ENCODE assay signal across 8 cellular contexts in the genomic region with DNA sequence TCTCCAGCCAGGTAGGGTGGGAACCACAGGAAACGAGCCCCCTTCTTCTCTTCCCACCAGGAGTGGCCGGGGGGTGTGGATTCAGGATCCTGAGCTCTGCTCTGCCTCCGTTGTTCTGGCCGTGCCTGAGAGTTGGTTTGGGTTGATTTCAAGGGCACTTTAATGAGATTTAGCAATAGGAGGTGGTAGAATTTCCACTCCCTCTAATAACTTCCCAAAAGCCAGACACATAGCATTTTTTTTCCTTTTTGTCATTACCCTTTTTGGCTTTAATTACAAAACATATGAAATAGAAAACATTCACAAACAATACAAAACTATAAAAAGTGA. TPM values are rescaled to one million over a fixed set of nuclear protein-coding genes. Genes with fewer than 3 reads are reported as not detected.
DNase-seq lines count a peak whose midpoint lies in the region; ATAC-seq and TF ChIP-seq lines count a peak whose summit lies in the region.
"Not testable (repeated sequence)": the region's sequence is repeated elsewhere in the genome, so short reads cannot be mapped to it uniquely, and the experiment has no call there.

No MANE protein-coding gene starts in this region.

- intact Hi-C loops in activated CD8-positive, alpha-beta T cell treated with anti-CD3 and anti-CD28 coated beads for 36 hours (cut with micrococcal nuclease); left cardiac atrium (cut with DNase I): not testable (repeated sequence)
- intact Hi-C loops in MCF 10A (cut with micrococcal nuclease) = loop anchor here (1.0 kb wide), 1 partner anchor 19 kb away; no protein-coding TSS in a partner anchor

- TF ChIP-seq CTCF in OCI-LY3 (IDR thresholded peaks at IDR 0.05; ENCODE audit: low read depth, low read length); activated CD8-positive, alpha-beta T cell treated with anti-CD3 and anti-CD28 coated beads for 36 hours (IDR thresholded peaks at IDR 0.05); MCF 10A (IDR thresholded peaks at IDR 0.05; ENCODE audit: unreplicated experiment); osteoblast (IDR thresholded peaks at IDR 0.05; ENCODE audit: extremely low read depth, low read depth, low read length); thoracic aorta (IDR thresholded peaks at IDR 0.05): not testable (repeated sequence)

- CTCF ChIA-PET in activated CD8-positive, alpha-beta T cell treated with anti-CD3 and anti-CD28 coated beads for 36 hours (lab: Charles Lee) = interaction anchor here (0.9 to 3.1 kb wide), 2 partner anchors 11 to 13 kb away, joined by 4 to 10 read pairs; no protein-coding TSS in a partner anchor
- CTCF ChIA-PET in MCF 10A (lab: Yijun Ruan, JAX) = interaction anchor here (2.8 kb wide), 1 partner anchor 225 kb away, joined by 13 read pairs; no protein-coding TSS in a partner anchor

- H2AFZ ChIP-seq in OCI-LY3 (ENCODE audit: low read depth, low read length) = not testable (repeated sequence)
- peak overlapping the region; percentile 58 for H2AFZ ChIP-seq in osteoblast (ENCODE audit: low read length)

- POLR2A ChIA-PET in activated CD8-positive, alpha-beta T cell treated with anti-CD3 and anti-CD28 coated beads for 36 hours (lab: Charles Lee) = interaction anchor here (2.4 kb wide), 1 partner anchor 26 kb away, joined by 7 read pairs; no protein-coding TSS in a partner anchor
- POLR2A ChIA-PET in MCF 10A (lab: Yijun Ruan, JAX) = interaction anchor here (0.6 to 1.3 kb wide), 3 partner anchors 13 to 210 kb away, joined by 3 read pairs; no protein-coding TSS in a partner anchor

- not testable (repeated sequence) for H3K36me3 Mint-ChIP-seq in activated CD8-positive, alpha-beta T cell treated with anti-CD3 and anti-CD28 coated beads for 36 hours (ENCODE audit: low read depth); MCF 10A (ENCODE audit: insufficient read depth, unreplicated experiment)

- ATAC-seq in HG02623 (IDR thresholded peaks at IDR 0.05; ENCODE audit: unreplicated experiment) (peak; percentile 1), left cardiac atrium (peak; percentile 2 to 8)
- peak; percentile 3 for ATAC-seq in activated CD8-positive, alpha-beta T cell treated with anti-CD3 and anti-CD28 coated beads for 36 hours
- ATAC-seq in thoracic aorta (ENCODE audit: insufficient number of reproducible peaks, low FRiP score, low read depth) = not testable (repeated sequence)

- peaks cover 69% of the 10 kb centered on the region for H3K27me3 ChIP-seq in OCI-LY3 (ENCODE audit: low read depth, low read length)
- H3K27me3 ChIP-seq in osteoblast (ENCODE audit: insufficient read depth, low read length); thoracic aorta (replicated peaks; ENCODE audit: insufficient read depth): not testable (repeated sequence)

- peaks cover 22% of the 10 kb centered on the region for H3K27me3 Mint-ChIP-seq in activated CD8-positive, alpha-beta T cell treated with anti-CD3 and anti-CD28 coated beads for 36 hours
- H3K27me3 Mint-ChIP-seq in MCF 10A (ENCODE audit: insufficient read depth, unreplicated experiment) = not testable (repeated sequence)

- H3K9me3 Mint-ChIP-seq in activated CD8-positive, alpha-beta T cell treated with anti-CD3 and anti-CD28 coated beads for 36 hours; MCF 10A (ENCODE audit: unreplicated experiment): not testable (repeated sequence)

- not testable (repeated sequence) for H3K9me3 ChIP-seq in OCI-LY3 (ENCODE audit: insufficient read depth, low read length); osteoblast (ENCODE audit: low read depth, low read length); thoracic aorta

- not testable (repeated sequence) for H3K36me3 ChIP-seq in OCI-LY3 (replicated peaks; ENCODE audit: low read depth, low read length); osteoblast (ENCODE audit: insufficient read depth, low read length); thoracic aorta

- H3K4me2 ChIP-seq in OCI-LY3 (ENCODE audit: low read length) (peak overlapping the region; percentile 90), osteoblast (ENCODE audit: insufficient read depth, low read length) (peak overlapping the region; percentile 76)

- not testable (repeated sequence) for BruUV-seq in MCF 10A (replicated peaks; lab: Mats Ljungman, UMichigan)

- H3K4me3 Mint-ChIP-seq in activated CD8-positive, alpha-beta T cell treated with anti-CD3 and anti-CD28 coated beads for 36 hours = peak overlapping the region; percentile 56
- peak overlapping the region; percentile 68 for H3K4me3 Mint-ChIP-seq in MCF 10A (ENCODE audit: unreplicated experiment)

- H3K4me1 ChIP-seq in OCI-LY3 (ENCODE audit: low read length) (peaks cover 47% of the 10 kb centered on the region), osteoblast (ENCODE audit: insufficient read depth, low read length) (peaks cover 31% of the 10 kb centered on the region), thoracic aorta (ENCODE audit: control insufficient read depth in 1 of 2, low read depth in 2 of 2) (peaks cover 3 to 24% of the 10 kb centered on the region in 2 donors)

- not testable (repeated sequence) for H4K20me1 ChIP-seq in OCI-LY3 (ENCODE audit: insufficient read depth, low read length); osteoblast (ENCODE audit: insufficient read depth, low read length)

- peaks cover 71% of the 10 kb centered on the region for H3K4me1 Mint-ChIP-seq in activated CD8-positive, alpha-beta T cell treated with anti-CD3 and anti-CD28 coated beads for 36 hours (ENCODE audit: low read depth)
- peaks cover 34% of the 10 kb centered on the region for H3K4me1 Mint-ChIP-seq in MCF 10A (ENCODE audit: insufficient read depth, unreplicated experiment)

- not testable (repeated sequence) for H3K27ac ChIP-seq in OCI-LY3 (ENCODE audit: low read length)
- H3K27ac ChIP-seq in osteoblast (ENCODE audit: low read depth, low read length) (peak overlapping the region; percentile 78), thoracic aorta (peak overlapping the region; percentile 49 to 68)

- H3K79me2 ChIP-seq in OCI-LY3 (ENCODE audit: low read length); osteoblast (ENCODE audit: insufficient read depth, low read length): not testable (repeated sequence)

- peak overlapping the region; percentile 67 for H3K27ac Mint-ChIP-seq in activated CD8-positive, alpha-beta T cell treated with anti-CD3 and anti-CD28 coated beads for 36 hours
- peak overlapping the region; percentile 86 for H3K27ac Mint-ChIP-seq in MCF 10A (ENCODE audit: low read depth, unreplicated experiment)

- DNase-seq in CD1c-positive myeloid dendritic cell (ENCODE audit: extremely low spot score) (peak; percentile 56), MCF 10A (ENCODE audit: unreplicated experiment) (peak; percentile 29)
- not testable (repeated sequence) for DNase-seq in activated CD8-positive, alpha-beta T cell treated with anti-CD3 and anti-CD28 coated beads for 36 hours; left cardiac atrium; osteoblast (ENCODE audit: insufficient read length, low spot score, missing footprints); thoracic aorta (ENCODE audit: low spot score)

- H3K4me3 ChIP-seq in OCI-LY3 (ENCODE audit: low read length) (peak overlapping the region; percentile 60), osteoblast (ENCODE audit: insufficient read depth, low read length) (peak overlapping the region; percentile 57), thoracic aorta (peak overlapping the region; percentile 42)

- peak overlapping the region; percentile 23; the same call in 1 of the 2 replicates for H3K9ac ChIP-seq in OCI-LY3 (ENCODE audit: low read length)

RNA-seq across cellular contexts. Expression of a gene that starts 56.2 kb away (rescaled TPM):
- total RNA-seq in activated CD8-positive, alpha-beta T cell treated with anti-CD3 and anti-CD28 coated beads for 36 hours = 10 to 100 TPM; 45.2 to 53.6 TPM
- total RNA-seq in MCF 10A (2022) (2.8 and 5.2 TPM in 2 replicates), left cardiac atrium (10 to 100 TPM; 13.8 to 14.9 TPM), osteoblast (1.4 and 1.5 TPM in 2 replicates), thoracic aorta (under 1 TPM; 0.49 to 0.81 TPM)
